Comparison of ENCODE assay signal across 2 cellular contexts in the genomic region with DNA sequence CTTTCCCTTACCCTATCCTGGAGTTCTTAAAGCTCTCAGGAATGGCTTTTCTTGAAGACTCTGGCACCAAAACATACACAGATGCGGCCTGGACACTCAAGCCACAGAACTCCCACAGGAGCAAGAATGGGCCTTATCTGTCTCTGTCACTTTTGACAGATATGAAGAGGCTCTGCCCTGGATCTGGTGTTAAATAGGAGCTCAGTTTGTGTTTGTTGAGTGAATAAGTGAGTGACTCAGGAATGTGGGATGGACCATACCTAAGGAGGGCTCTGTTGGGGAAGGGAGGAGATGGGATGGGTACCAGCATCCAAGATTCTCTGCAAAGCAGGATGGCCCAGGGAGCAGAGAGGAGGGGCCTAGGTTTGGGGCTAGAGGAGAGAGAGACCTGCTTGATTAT.
TF ChIP-seq lines count a peak whose summit lies in the region.

No MANE protein-coding gene starts in this region.

TF ChIP-seq in K562, 482 proteins besides CTCF, POLR2A, EP300 and RAD21:
- TF ChIP-seq MECOM (CRISPR knock-in tag; IDR thresholded peaks at IDR 0.05) (0 out of 2 replicates have a peak, but pooled peaks have one; percentile 49), MEIS2 (IDR thresholded peaks at IDR 0.05; ENCODE audit: partially characterized antibody) (peak; percentile 52), ZNF766 (CRISPR knock-in tag; conservative IDR thresholded peaks at IDR 0.05) (no peak), TAL1 (IDR thresholded peaks at IDR 0.05) (no peak), RCOR1 (IDR thresholded peaks at IDR 0.05; ENCODE audit: borderline replicate concordance in 1 of 2, low read depth in 2 of 2, low read length in 2 of 2) (0 out of 4 replicates have a peak, but pooled peaks of 1 of the 2 experiments have one; percentile 11), ZNF3 (CRISPR knock-in tag; IDR thresholded peaks at IDR 0.05) (peak; percentile 99), TCFL5 (CRISPR knock-in tag; conservative IDR thresholded peaks at IDR 0.05) (no peak)
- TF ChIP-seq, protein P1, sequence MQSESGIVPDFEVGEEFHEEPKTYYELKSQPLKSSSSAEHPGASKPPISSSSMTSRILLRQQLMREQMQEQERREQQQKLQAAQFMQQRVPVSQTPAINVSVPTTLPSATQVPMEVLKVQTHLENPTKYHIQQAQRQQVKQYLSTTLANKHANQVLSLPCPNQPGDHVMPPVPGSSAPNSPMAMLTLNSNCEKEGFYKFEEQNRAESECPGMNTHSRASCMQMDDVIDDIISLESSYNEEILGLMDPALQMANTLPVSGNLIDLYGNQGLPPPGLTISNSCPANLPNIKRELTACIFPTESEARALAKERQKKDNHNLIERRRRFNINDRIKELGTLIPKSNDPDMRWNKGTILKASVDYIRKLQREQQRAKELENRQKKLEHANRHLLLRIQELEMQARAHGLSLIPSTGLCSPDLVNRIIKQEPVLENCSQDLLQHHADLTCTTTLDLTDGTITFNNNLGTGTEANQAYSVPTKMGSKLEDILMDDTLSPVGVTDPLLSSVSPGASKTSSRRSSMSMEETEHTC (IDR thresholded peaks at IDR 0.05): no peak
- TF ChIP-seq, protein P2, sequence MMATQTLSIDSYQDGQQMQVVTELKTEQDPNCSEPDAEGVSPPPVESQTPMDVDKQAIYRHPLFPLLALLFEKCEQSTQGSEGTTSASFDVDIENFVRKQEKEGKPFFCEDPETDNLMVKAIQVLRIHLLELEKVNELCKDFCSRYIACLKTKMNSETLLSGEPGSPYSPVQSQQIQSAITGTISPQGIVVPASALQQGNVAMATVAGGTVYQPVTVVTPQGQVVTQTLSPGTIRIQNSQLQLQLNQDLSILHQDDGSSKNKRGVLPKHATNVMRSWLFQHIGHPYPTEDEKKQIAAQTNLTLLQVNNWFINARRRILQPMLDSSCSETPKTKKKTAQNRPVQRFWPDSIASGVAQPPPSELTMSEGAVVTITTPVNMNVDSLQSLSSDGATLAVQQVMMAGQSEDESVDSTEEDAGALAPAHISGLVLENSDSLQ (IDR thresholded peaks at IDR 0.05): peak; percentile 35; the same call in 1 of the 2 replicates

TF ChIP-seq in HEK293T, 16 proteins besides CTCF, POLR2A, EP300 and RAD21:
- TF ChIP-seq TARDBP (IDR thresholded peaks at IDR 0.05) (no peak), CTBP1 (IDR thresholded peaks at IDR 0.05; ENCODE audit: borderline replicate concordance) (no peak), FOXK2 (IDR thresholded peaks at IDR 0.05) (no peak), SP1 (IDR thresholded peaks at IDR 0.05) (no peak), BHLHE40 (IDR thresholded peaks at IDR 0.05; ENCODE audit: borderline replicate concordance) (no peak), ZNF384 (IDR thresholded peaks at IDR 0.05) (no peak), SUZ12 (IDR thresholded peaks at IDR 0.05) (no peak), L3MBTL2 (conservative IDR thresholded peaks at IDR 0.05) (no peak), FOXM1 (IDR thresholded peaks at IDR 0.05; ENCODE audit: borderline replicate concordance) (no peak), HDGF (IDR thresholded peaks at IDR 0.05; ENCODE audit: borderline replicate concordance) (no peak), ELF4 (IDR thresholded peaks at IDR 0.05) (no peak), NFRKB (IDR thresholded peaks at IDR 0.05) (no peak), FOXA1 (IDR thresholded peaks at IDR 0.05) (no peak), LEF1 (IDR thresholded peaks at IDR 0.05; ENCODE audit: borderline replicate concordance) (no peak), ARNT (IDR thresholded peaks at IDR 0.05) (no peak)
- TF ChIP-seq, protein P2 (IDR thresholded peaks at IDR 0.05): no peak
